In genomic region chr19:44807652-44808462, GRCh38 we compare ENCODE assay signal across 8 cellular contexts. TPM values are rescaled to one million over a fixed set of nuclear protein-coding genes. Genes with fewer than 3 reads are reported as not detected.
A peak's percentile ranks its signal among the peaks of the same experiment; 100 is the strongest.
DNase-seq lines count a peak whose midpoint lies in the region; ATAC-seq and TF ChIP-seq lines count a peak whose summit lies in the region.

No MANE protein-coding gene starts in this region.

- POLR2A ChIA-PET in WTC11 (lab: Charles Lee) = interaction anchor here (0.6 to 1.8 kb wide), 6 partner anchors 13 to 85 kb away, joined by 3 to 10 read pairs (median 6); partner anchors contain the start of gene NECTIN2

- DNase-seq in A172 (ENCODE audit: low spot score) (peak; percentile 51), HFFc6 (no peak), WTC11 (ENCODE audit: low spot score) (peak; percentile 89), iPS DF 4.7 (ENCODE audit: extremely low read depth, low spot score) (peak; percentile 90), NOMO-1 treated with dmso at 0.1 percent for 144 hours (lab: John Stamatoyannopoulos, UW; ENCODE audit: unreplicated experiment) (no peak), GM19240 (ENCODE audit: insufficient read length, low spot score) (no peak)
- no peak for DNase-seq in stimulated activated naive B cell treated with anti-CD40 and anti-IgM and Interleukin-4, amounts not matched to agents 10 μg/mL and 1 μg/mL and 100 μg/mL, for 72 hours
- DNase-seq in activated T-helper 1 cell treated with anti-CD3 and anti-CD28 coated beads, Interleukin-12 subunit alpha, Interleukin-12 subunit beta, Interleukin-2, Interleukin-4 antibody, amounts not matched to agents 30 ng/mL and 10 ng/mL and 1 ng/mL, durations not matched to agents 14 hours and 24 hours and 36 hours (ENCODE audit: low spot score) = no peak

- H3K4me1 Mint-ChIP-seq in HFFc6 (ENCODE audit: low read depth) (peaks cover 7% of the 10 kb centered on the region), WTC11 (peaks cover 42% of the 10 kb centered on the region)
- peaks cover 5 to 16% of the 10 kb centered on the region in 2 donors for H3K4me1 Mint-ChIP-seq in stimulated activated naive B cell treated with anti-CD40 and anti-IgM and Interleukin-4, amounts not matched to agents 10 μg/mL and 1 μg/mL and 100 μg/mL, for 72 hours
- no peaks in the 10 kb centered on the region for H3K4me1 Mint-ChIP-seq in activated T-helper 1 cell treated with anti-CD3 and anti-CD28 coated beads, Interleukin-12 subunit alpha, Interleukin-12 subunit beta, Interleukin-2, Interleukin-4 antibody, amounts not matched to agents 30 ng/mL and 10 ng/mL and 1 ng/mL, durations not matched to agents 14 hours and 24 hours and 36 hours (ENCODE audit: low read depth)

- intact Hi-C loops in activated T-helper 1 cell treated with anti-CD3 and anti-CD28 coated beads, Interleukin-12 subunit alpha, Interleukin-12 subunit beta, Interleukin-2, Interleukin-4 antibody, amounts not matched to agents 30 ng/mL and 10 ng/mL and 1 ng/mL, durations not matched to agents 14 hours and 24 hours and 36 hours (cut with micrococcal nuclease) = no loop called here

- H3K9me3 Mint-ChIP-seq in HFFc6 (no peaks in the 10 kb centered on the region), WTC11 (no peaks in the 10 kb centered on the region)
- H3K9me3 Mint-ChIP-seq in stimulated activated naive B cell treated with anti-CD40 and anti-IgM and Interleukin-4, amounts not matched to agents 10 μg/mL and 1 μg/mL and 100 μg/mL, for 72 hours = no peaks in the 10 kb centered on the region
- H3K9me3 Mint-ChIP-seq in activated T-helper 1 cell treated with anti-CD3 and anti-CD28 coated beads, Interleukin-12 subunit alpha, Interleukin-12 subunit beta, Interleukin-2, Interleukin-4 antibody, amounts not matched to agents 30 ng/mL and 10 ng/mL and 1 ng/mL, durations not matched to agents 14 hours and 24 hours and 36 hours = no peaks in the 10 kb centered on the region

- H3K27ac Mint-ChIP-seq in HFFc6 = peak overlapping the region; percentile 41; the same call in 1 of the 2 replicates
- H3K27ac Mint-ChIP-seq in WTC11 = peak overlapping the region; percentile 95
- no peak overlapping the region for H3K27ac Mint-ChIP-seq in stimulated activated naive B cell treated with anti-CD40 and anti-IgM and Interleukin-4, amounts not matched to agents 10 μg/mL and 1 μg/mL and 100 μg/mL, for 72 hours
- H3K27ac Mint-ChIP-seq in activated T-helper 1 cell treated with anti-CD3 and anti-CD28 coated beads, Interleukin-12 subunit alpha, Interleukin-12 subunit beta, Interleukin-2, Interleukin-4 antibody, amounts not matched to agents 30 ng/mL and 10 ng/mL and 1 ng/mL, durations not matched to agents 14 hours and 24 hours and 36 hours = no peak overlapping the region

- peaks cover 17% of the 10 kb centered on the region for H3K27me3 Mint-ChIP-seq in HFFc6 (ENCODE audit: insufficient read depth)
- H3K27me3 Mint-ChIP-seq in WTC11 (ENCODE audit: low read depth) = peaks cover 81% of the 10 kb centered on the region
- H3K27me3 Mint-ChIP-seq in stimulated activated naive B cell treated with anti-CD40 and anti-IgM and Interleukin-4, amounts not matched to agents 10 μg/mL and 1 μg/mL and 100 μg/mL, for 72 hours = peaks cover 45 to 58% of the 10 kb centered on the region in 2 donors
- peaks cover 26% of the 10 kb centered on the region for H3K27me3 Mint-ChIP-seq in activated T-helper 1 cell treated with anti-CD3 and anti-CD28 coated beads, Interleukin-12 subunit alpha, Interleukin-12 subunit beta, Interleukin-2, Interleukin-4 antibody, amounts not matched to agents 30 ng/mL and 10 ng/mL and 1 ng/mL, durations not matched to agents 14 hours and 24 hours and 36 hours (ENCODE audit: insufficient read depth)

- H3K36me3 Mint-ChIP-seq in HFFc6 (ENCODE audit: low read depth) (no peaks in the 10 kb centered on the region), WTC11 (peaks cover 3% of the 10 kb centered on the region)
- H3K36me3 Mint-ChIP-seq in stimulated activated naive B cell treated with anti-CD40 and anti-IgM and Interleukin-4, amounts not matched to agents 10 μg/mL and 1 μg/mL and 100 μg/mL, for 72 hours = peaks cover 0 to 1% of the 10 kb centered on the region in 2 donors
- no peaks in the 10 kb centered on the region for H3K36me3 Mint-ChIP-seq in activated T-helper 1 cell treated with anti-CD3 and anti-CD28 coated beads, Interleukin-12 subunit alpha, Interleukin-12 subunit beta, Interleukin-2, Interleukin-4 antibody, amounts not matched to agents 30 ng/mL and 10 ng/mL and 1 ng/mL, durations not matched to agents 14 hours and 24 hours and 36 hours (ENCODE audit: low read depth)

- H3K4me3 Mint-ChIP-seq in HFFc6 (peak overlapping the region; percentile 71), WTC11 (peak overlapping the region; percentile 75)
- H3K4me3 Mint-ChIP-seq in stimulated activated naive B cell treated with anti-CD40 and anti-IgM and Interleukin-4, amounts not matched to agents 10 μg/mL and 1 μg/mL and 100 μg/mL, for 72 hours = peak overlapping the region in 1 of 2 donors; percentile 39
- no peak overlapping the region for H3K4me3 Mint-ChIP-seq in activated T-helper 1 cell treated with anti-CD3 and anti-CD28 coated beads, Interleukin-12 subunit alpha, Interleukin-12 subunit beta, Interleukin-2, Interleukin-4 antibody, amounts not matched to agents 30 ng/mL and 10 ng/mL and 1 ng/mL, durations not matched to agents 14 hours and 24 hours and 36 hours

- peak; percentile 92 for ATAC-seq in WTC11
- ATAC-seq in stimulated activated naive B cell treated with anti-CD40 and anti-IgM and Interleukin-4, amounts not matched to agents 10 μg/mL and 1 μg/mL and 100 μg/mL, for 72 hours (replicated peaks) = peak; percentile 25 to 27

- CTCF ChIA-PET in WTC11 (lab: Charles Lee) = interaction anchor here (0.6 to 5.0 kb wide), 25 partner anchors 9 to 237 kb away, joined by 3 to 74 read pairs (median 5); partner anchors contain the start of genes APOE, CBLC and NECTIN2

- TF ChIP-seq CTCF in HFFc6 (IDR thresholded peaks at IDR 0.05) (peak; percentile 74), WTC11 (IDR thresholded peaks at IDR 0.05) (no peak)

TF ChIP-seq in WTC11, 78 proteins besides CTCF, POLR2A, EP300 and RAD21 (continues in another document):
- TF ChIP-seq ZMAT4 (CRISPR knock-in tag; IDR thresholded peaks at IDR 0.05) (no peak), PRRX2 (CRISPR knock-in tag; IDR thresholded peaks at IDR 0.05) (no peak), ATF1 (CRISPR knock-in tag; IDR thresholded peaks at IDR 0.05) (no peak), HMGXB4 (CRISPR knock-in tag; IDR thresholded peaks at IDR 0.05) (peak; percentile 30; the same call in 1 of the 2 replicates), MAX (CRISPR knock-in tag; IDR thresholded peaks at IDR 0.05) (no peak)

RNA-seq across cellular contexts. Expression of gene BCAM, which starts 1.0 kb away (rescaled TPM):
- 8.2 and 11.2 TPM in 2 replicates for total RNA-seq in A172 (2014; rRNA removed; shearing (Covaris generic))
- 1 to 10 TPM; 5.5 to 6.2 (median 6.0) TPM for total RNA-seq in HFFc6 (2021; fragmentation: NEBNext Ultra II Directional; extraction: Animal tissue kit (Norgen Biotek cat#: 25700))
- 73.1 to 89.5 TPM (median 80.0 TPM) in 3 replicates for total RNA-seq in WTC11 (2021)
- not detected in 2 replicates for total RNA-seq in activated T-helper 1 cell treated with anti-CD3 and anti-CD28 coated beads, Interleukin-12 subunit alpha, Interleukin-12 subunit beta, Interleukin-2, Interleukin-4 antibody, amounts not matched to agents 30 ng/mL and 10 ng/mL and 1 ng/mL, durations not matched to agents 14 hours and 24 hours and 36 hours

RNA-seq across cellular contexts. Expression of gene CBLC, which starts 30.2 kb away (rescaled TPM):
- total RNA-seq in A172 (2014; rRNA removed; shearing (Covaris generic)) = not detected in 2 replicates
- not detected for total RNA-seq in HFFc6 (2021; fragmentation: NEBNext Ultra II Directional; extraction: Animal tissue kit (Norgen Biotek cat#: 25700))
- total RNA-seq in WTC11 (2021) = 20.5 to 29.5 TPM (median 27.8 TPM) in 3 replicates
- total RNA-seq in activated T-helper 1 cell treated with anti-CD3 and anti-CD28 coated beads, Interleukin-12 subunit alpha, Interleukin-12 subunit beta, Interleukin-2, Interleukin-4 antibody, amounts not matched to agents 30 ng/mL and 10 ng/mL and 1 ng/mL, durations not matched to agents 14 hours and 24 hours and 36 hours = not detected in 2 replicates

RNA-seq across cellular contexts. Expression of gene NECTIN2, which starts 38.2 kb away (rescaled TPM):
- total RNA-seq in A172 (2014; rRNA removed; shearing (Covaris generic)) = 55.0 and 63.4 TPM in 2 replicates
- 100 to 1,000 TPM; 126 to 152 (median 148) TPM for total RNA-seq in HFFc6 (2021; fragmentation: NEBNext Ultra II Directional; extraction: Animal tissue kit (Norgen Biotek cat#: 25700))
- total RNA-seq in WTC11 (2021) = 164 to 170 TPM (median 168 TPM) in 3 replicates
- total RNA-seq in activated T-helper 1 cell treated with anti-CD3 and anti-CD28 coated beads, Interleukin-12 subunit alpha, Interleukin-12 subunit beta, Interleukin-2, Interleukin-4 antibody, amounts not matched to agents 30 ng/mL and 10 ng/mL and 1 ng/mL, durations not matched to agents 14 hours and 24 hours and 36 hours = 0.08 and 0.39 TPM in 2 replicates

RNA-seq across cellular contexts. Expression of gene BCL3, which starts 59.3 kb away (rescaled TPM):
- total RNA-seq in A172 (2014; rRNA removed; shearing (Covaris generic)) = 4.4 and 7.0 TPM in 2 replicates
- 10 to 100 TPM; 12.9 to 20.1 (median 16.7) TPM for total RNA-seq in HFFc6 (2021; fragmentation: NEBNext Ultra II Directional; extraction: Animal tissue kit (Norgen Biotek cat#: 25700))
- total RNA-seq in WTC11 (2021) = 4.6 to 7.8 TPM (median 5.6 TPM) in 3 replicates
- total RNA-seq in activated T-helper 1 cell treated with anti-CD3 and anti-CD28 coated beads, Interleukin-12 subunit alpha, Interleukin-12 subunit beta, Interleukin-2, Interleukin-4 antibody, amounts not matched to agents 30 ng/mL and 10 ng/mL and 1 ng/mL, durations not matched to agents 14 hours and 24 hours and 36 hours = 67.2 and 74.6 TPM in 2 replicates

Comparison
In these comparisons a context has a peak if more than half of its experiments do, and no peak if none do; other contexts are left out.
1. DNase-seq: peak in A172 (single experiment), WTC11 (single experiment) and iPS DF 4.7 (single experiment); none in HFFc6 (single experiment), stimulated activated naive B cell treated with anti-CD40 and anti-IgM and Interleukin-4, amounts not matched to agents 10 μg/mL and 1 μg/mL and 100 μg/mL, for 72 hours (single experiment), activated T-helper 1 cell treated with anti-CD3 and anti-CD28 coated beads, Interleukin-12 subunit alpha, Interleukin-12 subunit beta, Interleukin-2, Interleukin-4 antibody, amounts not matched to agents 30 ng/mL and 10 ng/mL and 1 ng/mL, durations not matched to agents 14 hours and 24 hours and 36 hours (single experiment), NOMO-1 treated with dmso at 0.1 percent for 144 hours (single experiment) and GM19240 (single experiment).
2. H3K27ac Mint-ChIP-seq: peak in HFFc6 (single experiment) and WTC11 (single experiment); none in stimulated activated naive B cell treated with anti-CD40 and anti-IgM and Interleukin-4, amounts not matched to agents 10 μg/mL and 1 μg/mL and 100 μg/mL, for 72 hours (single experiment) and activated T-helper 1 cell treated with anti-CD3 and anti-CD28 coated beads, Interleukin-12 subunit alpha, Interleukin-12 subunit beta, Interleukin-2, Interleukin-4 antibody, amounts not matched to agents 30 ng/mL and 10 ng/mL and 1 ng/mL, durations not matched to agents 14 hours and 24 hours and 36 hours (single experiment).
3. RNA of gene CBLC, which starts 30.2 kb away (total RNA-seq): 20.5 to 29.5 TPM in WTC11; not detected in A172, not detected in HFFc6 and not detected in activated T-helper 1 cell treated with anti-CD3 and anti-CD28 coated beads, Interleukin-12 subunit alpha, Interleukin-12 subunit beta, Interleukin-2, Interleukin-4 antibody, amounts not matched to agents 30 ng/mL and 10 ng/mL and 1 ng/mL, durations not matched to agents 14 hours and 24 hours and 36 hours; every median in the first group is over 10 times any median in the second.
4. RNA of gene NECTIN2, which starts 38.2 kb away (total RNA-seq): 164 to 170 TPM in WTC11, 126 to 152 TPM in HFFc6 and 55.0 to 63.4 TPM in A172; 0.08 to 0.39 TPM in activated T-helper 1 cell treated with anti-CD3 and anti-CD28 coated beads, Interleukin-12 subunit alpha, Interleukin-12 subunit beta, Interleukin-2, Interleukin-4 antibody, amounts not matched to agents 30 ng/mL and 10 ng/mL and 1 ng/mL, durations not matched to agents 14 hours and 24 hours and 36 hours; every median in the first group is over 10 times any median in the second.